20 cellular contexts compared by ENCODE assay signal in genomic region chr9:128297221-128297773, GRCh38.
"Had no signal": no experiment of that assay in that cellular context is flagged by ENCODE, and none has a peak within 500 bp of the region (broad histone marks: within the 10 kb centered on the region; RNA-seq: fewer than 3 reads in every experiment).

No MANE protein-coding gene starts in this region.

- H3K4me1 ChIP-seq: tibial nerve had no signal

- H3K9me3 ChIP-seq: neutrophil, tibial nerve had no signal

- H3K27me3 ChIP-seq: neutrophil, tibial nerve had no signal

- ATAC-seq: effector memory CD8-positive, alpha-beta T cell; naive thymus-derived CD4-positive, alpha-beta T cell had no signal

- H3K4me3 ChIP-seq: lung, tibial nerve had no signal

- DNase-seq: activated CD4-positive, alpha-beta T cell treated with anti-CD3 and anti-CD28 coated beads for 1 hour; activated CD4-positive, alpha-beta T cell treated with anti-CD3 and anti-CD28 coated beads, Interleukin-2, amount 50 U/mL, for 4 hours; activated gamma-delta T cell treated with Interleukin-2 at 50 U/mL for 16 hours; activated naive CD8-positive, alpha-beta T cell treated with anti-CD3 and anti-CD28 coated beads, Interleukin-2, amount 10 ng/mL, durations not matched to agents 7 days and 5 days; activated T-cell treated with anti-CD3 and anti-CD28 coated beads, Interleukin-2, amount 50 U/mL, for 1 hour; cerebellar nuclear complex; effector memory CD8-positive, alpha-beta T cell; foreskin melanocyte; head of caudate nucleus; midbrain; naive thymus-derived CD4-positive, alpha-beta T cell; stimulated activated CD4-positive, alpha-beta T cell treated with anti-CD3 and anti-CD28 coated beads, Interleukin-15, amount 100 ng/mL, for 24 hours; stimulated activated CD4-positive, alpha-beta T cell treated with anti-CD3 and anti-CD28 coated beads, Interleukin-4, amount 100 ng/mL, for 1 hour; stimulated activated naive CD4-positive, alpha-beta T cell; substantia nigra; SW 1271; T-helper 9 cell had no signal

- H3K36me3 ChIP-seq: neutrophil had no signal

- H3K27ac ChIP-seq: neutrophil had no signal
